Comparison of ENCODE assay signal across 22 cellular contexts in the genomic region with DNA sequence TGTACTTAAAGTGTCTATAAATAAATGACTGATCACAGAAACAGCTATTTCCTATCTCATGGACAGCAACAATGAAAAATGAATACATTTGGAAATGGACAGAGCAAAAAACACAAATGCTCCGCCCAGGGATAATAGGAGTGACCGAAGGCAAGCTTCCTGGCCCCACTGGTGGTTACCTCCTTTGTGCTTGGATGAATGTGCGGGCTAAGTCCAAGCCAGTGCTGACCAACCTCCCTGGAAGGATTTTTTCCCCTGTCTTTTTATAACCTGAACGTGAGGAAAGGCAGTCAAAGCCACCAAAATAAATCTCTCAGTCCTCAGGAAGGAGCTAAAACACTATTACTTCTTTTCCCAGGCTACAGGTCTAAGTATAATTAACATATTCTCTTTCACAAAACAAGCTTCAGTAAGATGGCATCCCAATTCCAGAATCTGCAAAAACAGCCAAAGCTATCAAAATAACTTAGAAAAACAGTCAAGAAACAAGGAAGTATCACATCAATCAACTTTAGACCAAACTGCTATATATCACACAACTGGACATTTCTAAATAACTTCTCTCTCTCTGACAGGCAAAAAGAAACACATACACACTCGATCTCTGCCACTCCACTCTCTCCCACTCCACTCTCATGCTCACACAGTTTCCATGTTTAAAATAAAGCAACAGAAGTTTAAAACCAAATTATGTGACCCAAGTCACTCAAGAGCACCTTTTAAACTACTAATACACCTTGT. TPM values are rescaled to one million over a fixed set of nuclear protein-coding genes. Genes with fewer than 3 reads are reported as not detected.
DNase-seq lines count a peak whose midpoint lies in the region; ATAC-seq, FAIRE-seq and TF ChIP-seq lines count a peak whose summit lies in the region.
"Had no signal": no experiment of that assay in that cellular context is flagged by ENCODE, and none has a peak within 500 bp of the region (broad histone marks: within the 10 kb centered on the region; RNA-seq: fewer than 3 reads in every experiment).

No MANE protein-coding gene starts in this region.

- no peak for TF ChIP-seq EP300 in K562 (IDR thresholded peaks at IDR 0.05; ENCODE audit: low read length)
- no peak for TF ChIP-seq EP300 in tibial nerve (IDR thresholded peaks at IDR 0.05)

- H2AFZ ChIP-seq in K562 (ENCODE audit: low read depth, low read length): no peak overlapping the region
- H2AFZ ChIP-seq: GM23248 had no signal

- no peak overlapping the region for H3K4me2 ChIP-seq in K562 (ENCODE audit: insufficient read depth, low read length)

- H3K27me3 ChIP-seq in K562 (ENCODE audit: control insufficient read depth in 2 of 2, insufficient read depth in 2 of 2, low read length in 2 of 2) (no peaks in the 10 kb centered on the region), tibial nerve (no peaks in the 10 kb centered on the region)
- H3K27me3 ChIP-seq: BE2C had no signal

- no peaks in the 10 kb centered on the region for H3K36me3 Mint-ChIP-seq in activated T-helper 2 cell treated with anti-CD3 and anti-CD28 coated beads, Interferon-gamma antibody, Interleukin-2, Interleukin-4, amounts not matched to agents 10 μg/mL and 5 μg/mL and 100 μg/mL, durations not matched to agents 14 hours and 24 hours and 36 hours (ENCODE audit: low read depth)

- H3K9me3 Mint-ChIP-seq in activated T-helper 2 cell treated with anti-CD3 and anti-CD28 coated beads, Interferon-gamma antibody, Interleukin-2, Interleukin-4, amounts not matched to agents 10 μg/mL and 5 μg/mL and 100 μg/mL, durations not matched to agents 14 hours and 24 hours and 36 hours: no peaks in the 10 kb centered on the region
- H3K9me3 Mint-ChIP-seq: CD4-positive, alpha-beta memory T cell had no signal

- no peaks in the 10 kb centered on the region for H3K36me3 ChIP-seq in K562 (ENCODE audit: control insufficient read depth, insufficient read depth, low read length)
- H3K36me3 ChIP-seq in mucosa of descending colon (ENCODE audit: low read depth): no peaks in the 10 kb centered on the region
- H3K36me3 ChIP-seq in tibial nerve: no peaks in the 10 kb centered on the region
- H3K36me3 ChIP-seq: BE2C had no signal

- no peak for TF ChIP-seq RAD21 in K562 (CRISPR knock-in tag; conservative IDR thresholded peaks at IDR 0.05 in 1 of 2, IDR thresholded peaks at IDR 0.05 in 1 of 2)

- DNase-seq in NOMO-1 treated with DMSO at 0.1 percent for 48 hours (lab: John Stamatoyannopoulos, UW; ENCODE audit: unreplicated experiment) (peak; percentile 32), NOMO-1 treated with dmso at 0.1 percent for 144 hours (lab: John Stamatoyannopoulos, UW; ENCODE audit: unreplicated experiment) (no peak), K562 (ENCODE audit: extremely low read depth in 1 of 4, low spot score in 3 of 4) (no peak), mucosa of descending colon (no peak), tibial nerve (ENCODE audit: low spot score in 2 of 2) (no peak), HT-29 (ENCODE audit: low spot score) (no peak)
- no peak for DNase-seq in activated T-helper 2 cell treated with anti-CD3 and anti-CD28 coated beads, Interferon-gamma antibody, Interleukin-2, Interleukin-4, amounts not matched to agents 10 μg/mL and 5 μg/mL and 100 μg/mL, durations not matched to agents 14 hours and 24 hours and 36 hours (ENCODE audit: low spot score)
- DNase-seq: BE2C; CD4-positive, alpha-beta memory T cell; DMS53; EL; GM23248; HCEC 1CT; MM.1S; NCI-H1694 treated with DMSO at 0.1 percent for 48 hours; NCI-H510A; NCI-H774; RPMI8226; SHP77 treated with DMSO at 0.1 percent for 48 hours had no signal

- in situ Hi-C loops in K562 (cut with MboI): no loop called here

- no peak for FAIRE-seq in K562 (lab: Jason Lieb, UNC)
- FAIRE-seq: GM12878, GM19239 had no signal

- H4K20me1 ChIP-seq in K562 (replicated peaks; ENCODE audit: control insufficient read depth, insufficient read depth, low read length): no peaks in the 10 kb centered on the region; the same call in 1 of the 2 replicates

- POLR2A ChIA-PET in K562 (lab: Yijun Ruan, JAX): no interaction called here

- no peak overlapping the region for H3K9ac ChIP-seq in K562 (ENCODE audit: insufficient read depth in 1 of 2, low read depth in 2 of 2, low read length in 2 of 2)
- H3K9ac ChIP-seq: GM23248 had no signal

- no peak for ATAC-seq in K562
- ATAC-seq in mucosa of descending colon: peak; percentile 65
- ATAC-seq in HG02981 (IDR thresholded peaks at IDR 0.05; ENCODE audit: unreplicated experiment): no peak
- ATAC-seq: GM12878 had no signal

- WGBS in K562 (ENCODE audit: insufficient coverage, low coverage, missing lambda C conversion rate): 48% methylated on average over 4 of the region's 5 CpGs
- WGBS in tibial nerve, 2 donors: 45 to 49% methylated on average over 5 of the region's 5 CpGs

- H3K9me1 ChIP-seq in K562 (ENCODE audit: control insufficient read depth, insufficient read depth, low read length): no peaks in the 10 kb centered on the region

- TF ChIP-seq POLR2A in K562 (conservative IDR thresholded peaks at IDR 0.05) (no peak), tibial nerve (IDR thresholded peaks at IDR 0.05) (no peak)

- H3K4me1 Mint-ChIP-seq in activated T-helper 2 cell treated with anti-CD3 and anti-CD28 coated beads, Interferon-gamma antibody, Interleukin-2, Interleukin-4, amounts not matched to agents 10 μg/mL and 5 μg/mL and 100 μg/mL, durations not matched to agents 14 hours and 24 hours and 36 hours (ENCODE audit: low read depth): peaks cover 5% of the 10 kb centered on the region

- intact Hi-C loops in K562 (cut with micrococcal nuclease) (no loop called here), mucosa of descending colon (cut with DNase I, micrococcal nuclease) (loop anchor here in 1 of 2 donors (10.0 kb wide), 1 partner anchor 48 kb away; no protein-coding TSS in a partner anchor)
- intact Hi-C loops in activated T-helper 2 cell treated with anti-CD3 and anti-CD28 coated beads, Interferon-gamma antibody, Interleukin-2, Interleukin-4, amounts not matched to agents 10 μg/mL and 5 μg/mL and 100 μg/mL, durations not matched to agents 14 hours and 24 hours and 36 hours (cut with micrococcal nuclease): no loop called here

- H3K27me3 Mint-ChIP-seq in activated T-helper 2 cell treated with anti-CD3 and anti-CD28 coated beads, Interferon-gamma antibody, Interleukin-2, Interleukin-4, amounts not matched to agents 10 μg/mL and 5 μg/mL and 100 μg/mL, durations not matched to agents 14 hours and 24 hours and 36 hours (ENCODE audit: low read depth): no peaks in the 10 kb centered on the region
- H3K27me3 Mint-ChIP-seq: CD4-positive, alpha-beta memory T cell had no signal

- H3K4me3 ChIP-seq in K562: no peak overlapping the region
- no peak overlapping the region for H3K4me3 ChIP-seq in mucosa of descending colon
- H3K4me3 ChIP-seq in tibial nerve: no peak overlapping the region
- H3K4me3 ChIP-seq: GM12878, GM23248 had no signal

- TF ChIP-seq CTCF in K562 (IDR thresholded peaks at IDR 0.05 in 2 of 3, conservative IDR thresholded peaks at IDR 0.05 in 1 of 3; ENCODE audit: insufficient read depth in 2 of 3, low read depth in 1 of 3, low read length in 3 of 3): no peak
- no peak for TF ChIP-seq CTCF in mucosa of descending colon (IDR thresholded peaks at IDR 0.05)
- no peak for TF ChIP-seq CTCF in tibial nerve (IDR thresholded peaks at IDR 0.05)

- CTCF ChIA-PET in K562 (lab: Yijun Ruan, JAX; ENCODE audit: low intra/inter-chr PET ratio): no interaction called here

- no peaks in the 10 kb centered on the region; a peak in 2 of 5 replicates for H3K4me1 ChIP-seq in K562 (replicated peaks in 1 of 2; ENCODE audit: control insufficient read depth in 2 of 2, insufficient read depth in 2 of 2, low read length in 2 of 2)
- peaks cover 5% of the 10 kb centered on the region for H3K4me1 ChIP-seq in mucosa of descending colon (ENCODE audit: low read depth)
- peaks cover 0 to 24% (median 0%) of the 10 kb centered on the region in 4 donors for H3K4me1 ChIP-seq in tibial nerve
- H3K4me1 ChIP-seq: BE2C had no signal

- no TSS peak for BruUV-seq in K562 (replicated peaks; lab: Mats Ljungman, UMichigan)

- peaks cover 5% of the 10 kb centered on the region; the same call in 1 of the 3 replicates for H3K79me2 ChIP-seq in K562 (ENCODE audit: control insufficient read depth, insufficient read depth, low read length)

- H3K27ac Mint-ChIP-seq in activated T-helper 2 cell treated with anti-CD3 and anti-CD28 coated beads, Interferon-gamma antibody, Interleukin-2, Interleukin-4, amounts not matched to agents 10 μg/mL and 5 μg/mL and 100 μg/mL, durations not matched to agents 14 hours and 24 hours and 36 hours: no peak overlapping the region

- no peak overlapping the region for H3K4me3 Mint-ChIP-seq in activated T-helper 2 cell treated with anti-CD3 and anti-CD28 coated beads, Interferon-gamma antibody, Interleukin-2, Interleukin-4, amounts not matched to agents 10 μg/mL and 5 μg/mL and 100 μg/mL, durations not matched to agents 14 hours and 24 hours and 36 hours (ENCODE audit: low read depth)
- H3K4me3 Mint-ChIP-seq: CD4-positive, alpha-beta memory T cell had no signal

- no peaks in the 10 kb centered on the region for H3K9me3 ChIP-seq in K562 (replicated peaks; ENCODE audit: control insufficient read depth, insufficient read depth, low read depth, low read length)
- H3K9me3 ChIP-seq in mucosa of descending colon: no peaks in the 10 kb centered on the region
- H3K9me3 ChIP-seq in tibial nerve: no peaks in the 10 kb centered on the region
- H3K9me3 ChIP-seq: BE2C had no signal

- H3K27ac ChIP-seq in K562 (ENCODE audit: extremely low read depth, low read depth, low read length) (no peak overlapping the region), tibial nerve (peak overlapping the region in 3 of 4 donors; percentile 11 to 58 (median 16))
- H3K27ac ChIP-seq: GM23248 had no signal

RNA-seq across cellular contexts. Expression of a gene that starts 10.0 kb away (rescaled TPM):
- 10.0 and 28.8 TPM in 2 replicates for total RNA-seq in K562 (2011; cell fraction: chromatin; rRNA removed; ENCODE audit: low replicate concordance)
- 6.0 and 7.5 TPM in 2 replicates for total RNA-seq in K562 (2011; cell fraction: nucleolus; rRNA removed)
- 7.9 and 10.0 TPM in 2 replicates for total RNA-seq in K562 (2011; cell fraction: nucleoplasm; rRNA removed)
- 8.0 and 10.6 TPM in 2 replicates for total RNA-seq in K562 (2014; rRNA removed)
- total RNA-seq in K562 (2014; rRNA removed; fragmentation: Illumina TruSeq; extraction: Trizol): 8.5 and 8.9 TPM in 2 replicates
- 9.0 and 9.1 TPM in 2 replicates for total RNA-seq in K562 (2015; rRNA removed; fragmentation: Illumina TruSeq; extraction: Trizol)
- total RNA-seq in K562 (2021): 7.2 and 7.4 TPM in 2 replicates
- polyA plus RNA-seq in K562 (2011; rRNA removed): 6.0 and 8.7 TPM in 2 replicates
- 3.4 and 3.9 TPM in 2 replicates for polyA plus RNA-seq in K562 (2011; cell fraction: cytosol; rRNA removed)
- polyA plus RNA-seq in K562 (2011; cell fraction: nucleus; rRNA removed): 5.5 and 6.2 TPM in 2 replicates
- polyA plus RNA-seq in K562 (2012): 5.0 and 5.1 TPM in 2 replicates
- polyA plus RNA-seq in K562 (2014; fragmentation: Illumina TruSeq; extraction: Trizol): 7.2 and 8.9 TPM in 2 replicates
- polyA plus RNA-seq in K562 (2014; fragmentation: Nextera tagmentation; extraction: Ambion mirVana): 1 to 10 TPM in 1 of 2 experiments, under 1 TPM in 1; 1.00 to 1.1 TPM
- polyA plus RNA-seq in K562 (2014; rRNA removed): 5.7 and 6.8 TPM in 2 replicates
- polyA minus RNA-seq in K562 (2011; rRNA and poly(A)+ RNA removed): 15.8 and 16.1 TPM in 2 replicates
- polyA minus RNA-seq in K562 (2011; cell fraction: cytosol; rRNA and poly(A)+ RNA removed): 6.1 and 6.5 TPM in 2 replicates
- polyA minus RNA-seq in K562 (2011; cell fraction: nucleus; rRNA and poly(A)+ RNA removed): 9.4 and 16.0 TPM in 2 replicates
- 10 to 100 TPM; 48.5 to 81.7 (median 65.1) TPM for total RNA-seq in mucosa of descending colon
- total RNA-seq in tibial nerve: 10 to 100 TPM; 19.9 to 40.2 (median 20.5) TPM
- 6.2 and 6.8 TPM in 2 replicates for total RNA-seq in activated T-helper 2 cell treated with anti-CD3 and anti-CD28 coated beads, Interferon-gamma antibody, Interleukin-2, Interleukin-4, amounts not matched to agents 10 μg/mL and 5 μg/mL and 100 μg/mL, durations not matched to agents 14 hours and 24 hours and 36 hours
- total RNA-seq in HT-29 (2014; rRNA removed; shearing (Covaris generic)): 4.2 and 5.7 TPM in 2 replicates
